In the genomic region with DNA sequence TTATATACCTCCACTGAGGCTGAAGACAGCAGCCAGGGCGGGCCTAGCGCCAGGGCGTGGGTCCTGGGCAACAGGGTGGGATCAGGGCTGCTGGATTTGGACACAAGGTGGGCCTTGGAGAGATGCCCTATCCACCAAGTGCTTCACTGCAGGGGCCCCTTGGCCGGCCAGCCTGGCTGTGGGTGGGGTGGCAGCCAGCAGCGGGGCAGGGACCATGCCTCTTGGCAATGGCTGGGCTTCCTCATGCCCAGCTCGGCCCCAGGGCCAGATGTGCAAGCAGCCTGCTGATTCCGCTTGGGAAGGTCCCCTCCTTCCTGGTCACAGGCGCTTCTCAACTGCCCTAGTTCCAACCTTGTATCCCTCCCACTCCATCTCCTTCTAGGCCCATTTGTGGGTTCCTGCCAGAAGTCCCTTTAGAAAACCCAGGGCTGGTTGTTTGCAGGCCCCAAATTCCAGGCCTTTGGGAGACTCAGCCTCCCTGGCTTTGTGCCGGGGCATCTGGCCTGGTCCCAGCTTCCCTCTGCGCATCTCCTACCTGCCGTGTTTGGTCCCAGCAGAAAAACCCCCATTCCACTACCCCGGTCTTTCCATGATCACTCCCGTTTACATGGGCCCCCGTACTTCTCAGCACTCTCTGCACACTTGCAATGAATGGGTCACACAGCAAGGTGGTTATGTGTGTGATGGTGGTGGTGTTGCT, we compare ENCODE assay signal across 12 cellular contexts. TPM values are rescaled to one million over a fixed set of nuclear protein-coding genes. Genes with fewer than 3 reads are reported as not detected.
DNase-seq lines count a peak whose midpoint lies in the region; ATAC-seq and TF ChIP-seq lines count a peak whose summit lies in the region.
"Had no signal": no experiment of that assay in that cellular context is flagged by ENCODE, and none has a peak within 500 bp of the region (broad histone marks: within the 10 kb centered on the region; RNA-seq: fewer than 3 reads in every experiment).

No MANE protein-coding gene starts in this region.

- H3K9me3 ChIP-seq in adrenal gland (replicated peaks in 1 of 3) (no peaks in the 10 kb centered on the region), heart right ventricle (no peaks in the 10 kb centered on the region), psoas muscle (no peaks in the 10 kb centered on the region)
- H3K9me3 ChIP-seq: right lobe of liver had no signal

- no peaks in the 10 kb centered on the region for H3K4me1 Mint-ChIP-seq in activated naive CD4-positive, alpha-beta T cell treated with anti-CD3 and anti-CD28 coated beads, Interleukin-2, amount 10 ng/mL, durations not matched to agents 7 days and 5 days
- peaks cover 3% of the 10 kb centered on the region for H3K4me1 Mint-ChIP-seq in activated CD4-positive, alpha-beta T cell treated with anti-CD3 and anti-CD28 coated beads for 36 hours

- TF ChIP-seq CTCF in adrenal gland (IDR thresholded peaks at IDR 0.05) (no peak), heart right ventricle (IDR thresholded peaks at IDR 0.05) (no peak), psoas muscle (IDR thresholded peaks at IDR 0.05) (no peak)

- H3K4me3 Mint-ChIP-seq in activated naive CD4-positive, alpha-beta T cell treated with anti-CD3 and anti-CD28 coated beads, Interleukin-2, amount 10 ng/mL, durations not matched to agents 7 days and 5 days: no peak overlapping the region
- no peak overlapping the region for H3K4me3 Mint-ChIP-seq in activated CD4-positive, alpha-beta T cell treated with anti-CD3 and anti-CD28 coated beads for 36 hours
- H3K4me3 Mint-ChIP-seq: IgD-negative memory B cell had no signal

- no peaks in the 10 kb centered on the region for H3K27me3 Mint-ChIP-seq in activated naive CD4-positive, alpha-beta T cell treated with anti-CD3 and anti-CD28 coated beads, Interleukin-2, amount 10 ng/mL, durations not matched to agents 7 days and 5 days
- H3K27me3 Mint-ChIP-seq in activated CD4-positive, alpha-beta T cell treated with anti-CD3 and anti-CD28 coated beads for 36 hours: no peaks in the 10 kb centered on the region
- H3K27me3 Mint-ChIP-seq: IgD-negative memory B cell had no signal

- H3K27ac Mint-ChIP-seq in activated naive CD4-positive, alpha-beta T cell treated with anti-CD3 and anti-CD28 coated beads, Interleukin-2, amount 10 ng/mL, durations not matched to agents 7 days and 5 days: no peak overlapping the region
- H3K27ac Mint-ChIP-seq in activated CD4-positive, alpha-beta T cell treated with anti-CD3 and anti-CD28 coated beads for 36 hours: no peak overlapping the region
- H3K27ac Mint-ChIP-seq: IgD-negative memory B cell had no signal

- H3K36me3 ChIP-seq in adrenal gland (replicated peaks in 1 of 2) (peaks cover 0 to 53% of the 10 kb centered on the region in 2 donors), heart right ventricle (peaks cover 0 to 96% (median 46%) of the 10 kb centered on the region in 9 donors), psoas muscle (ENCODE audit: insufficient read depth in 1 of 2, low read depth in 1 of 2) (peaks cover 3 to 75% of the 10 kb centered on the region in 2 donors)

- H3K27me3 ChIP-seq in adrenal gland (no peaks in the 10 kb centered on the region), heart right ventricle (no peaks in the 10 kb centered on the region), psoas muscle (ENCODE audit: insufficient read depth in 3 of 3, low read length in 2 of 3) (no peaks in the 10 kb centered on the region)
- H3K27me3 ChIP-seq: right lobe of liver had no signal

- POLR2A ChIA-PET in activated CD4-positive, alpha-beta T cell treated with anti-CD3 and anti-CD28 coated beads for 36 hours (lab: Charles Lee): no interaction called here

- peak; percentile 16 to 76 (median 56) for ATAC-seq in heart right ventricle
- ATAC-seq in psoas muscle: peak in 2 of 4 donors; percentile 19 to 28
- no peak for ATAC-seq in HG02763 (IDR thresholded peaks at IDR 0.05; ENCODE audit: unreplicated experiment)
- ATAC-seq in activated CD4-positive, alpha-beta T cell treated with anti-CD3 and anti-CD28 coated beads for 36 hours: no peak

- peaks cover 0 to 12% of the 10 kb centered on the region in 2 donors for H3K4me1 ChIP-seq in adrenal gland (replicated peaks in 1 of 2)
- H3K4me1 ChIP-seq in heart right ventricle: peaks cover 12 to 41% (median 20%) of the 10 kb centered on the region in 9 donors
- peaks cover 14% of the 10 kb centered on the region for H3K4me1 ChIP-seq in psoas muscle

- intact Hi-C loops in adrenal gland (cut with DNase I): no loop called here
- intact Hi-C loops in heart right ventricle (cut with DNase I): loop anchor here in 2 of 10 donors (10.0 kb wide), 2 partner anchors 66 to 126 kb away; no protein-coding TSS in a partner anchor
- intact Hi-C loops in psoas muscle (cut with DNase I): no loop called here
- intact Hi-C loops in activated CD4-positive, alpha-beta T cell treated with anti-CD3 and anti-CD28 coated beads for 36 hours (cut with DNase I, micrococcal nuclease): loop anchor here in 1 of 2 experiments (5.0 kb wide), 1 partner anchor 47 kb away; no protein-coding TSS in a partner anchor

- 76 to 95% (median 90%) methylated on average over 9 to 14 of the region's 14 CpGs for WGBS in adrenal gland, 4 donors
- WGBS in heart right ventricle, 2 donors: 61 to 73% methylated on average over 14 of the region's 14 CpGs
- WGBS in psoas muscle, 3 donors: 44 to 52% (median 52%) methylated on average over 14 of the region's 14 CpGs

- CTCF ChIA-PET in activated naive CD4-positive, alpha-beta T cell treated with anti-CD3 and anti-CD28 coated beads, Interleukin-2, amount 10 ng/mL, durations not matched to agents 7 days and 5 days (lab: Charles Lee): no interaction called here
- CTCF ChIA-PET in activated CD4-positive, alpha-beta T cell treated with anti-CD3 and anti-CD28 coated beads for 36 hours (lab: Charles Lee): interaction anchor here (0.6 kb wide), 1 partner anchor 92 kb away, joined by 3 read pairs; no protein-coding TSS in a partner anchor

- TF ChIP-seq POLR2A in adrenal gland (IDR thresholded peaks at IDR 0.05): no peak

- peak overlapping the region in 3 of 5 donors; percentile 19 to 86 (median 63) for H3K27ac ChIP-seq in adrenal gland
- peak overlapping the region; percentile 25 to 70 (median 58) for H3K27ac ChIP-seq in heart right ventricle
- H3K27ac ChIP-seq in psoas muscle: peak overlapping the region; percentile 36

- DNase-seq in AG20443 (ENCODE audit: low spot score) (peak; percentile 62), adrenal gland (no peak), heart right ventricle (peak in 1 of 2 donors; percentile 38), psoas muscle (peak in 1 of 2 donors; percentile 17)
- DNase-seq in activated naive CD4-positive, alpha-beta T cell treated with anti-CD3 and anti-CD28 coated beads, Interleukin-2, amount 10 ng/mL, durations not matched to agents 7 days and 5 days: no peak
- no peak for DNase-seq in activated CD4-positive, alpha-beta T cell treated with anti-CD3 and anti-CD28 coated beads for 1 hour
- no peak for DNase-seq in activated CD4-positive, alpha-beta T cell treated with anti-CD3 and anti-CD28 coated beads for 36 hours
- DNase-seq: central memory CD4-positive, alpha-beta T cell; GF-D8 had no signal

- H3K9me3 Mint-ChIP-seq in activated naive CD4-positive, alpha-beta T cell treated with anti-CD3 and anti-CD28 coated beads, Interleukin-2, amount 10 ng/mL, durations not matched to agents 7 days and 5 days: no peaks in the 10 kb centered on the region
- no peaks in the 10 kb centered on the region for H3K9me3 Mint-ChIP-seq in activated CD4-positive, alpha-beta T cell treated with anti-CD3 and anti-CD28 coated beads for 36 hours (ENCODE audit: low read depth)
- H3K9me3 Mint-ChIP-seq: IgD-negative memory B cell had no signal

- H3K4me3 ChIP-seq in adrenal gland: no peak overlapping the region
- no peak overlapping the region for H3K4me3 ChIP-seq in heart right ventricle
- no peak overlapping the region for H3K4me3 ChIP-seq in psoas muscle
- H3K4me3 ChIP-seq: right lobe of liver had no signal

- peaks cover 51% of the 10 kb centered on the region for H3K36me3 Mint-ChIP-seq in activated naive CD4-positive, alpha-beta T cell treated with anti-CD3 and anti-CD28 coated beads, Interleukin-2, amount 10 ng/mL, durations not matched to agents 7 days and 5 days
- peaks cover 43% of the 10 kb centered on the region for H3K36me3 Mint-ChIP-seq in activated CD4-positive, alpha-beta T cell treated with anti-CD3 and anti-CD28 coated beads for 36 hours (ENCODE audit: low read depth)
- H3K36me3 Mint-ChIP-seq: IgD-negative memory B cell had no signal

RNA-seq across cellular contexts. Expression of a gene that starts 15.1 kb away (rescaled TPM):
- total RNA-seq in adrenal gland (10 to 100 TPM; 17.2 to 29.4 (median 24.0) TPM), heart right ventricle (10 to 100 TPM; 24.7 to 37.0 (median 30.2) TPM), psoas muscle (10 to 100 TPM; 15.6 to 29.0 (median 22.0) TPM)
- polyA plus RNA-seq in adrenal gland (10 to 100 TPM; 18.0 to 37.3 (median 23.6) TPM), heart right ventricle (10 to 100 TPM; 16.4 to 17.2 TPM), psoas muscle (10 to 100 TPM; 10.0 to 29.0 (median 17.9) TPM)
- 10 to 100 TPM; 47.0 to 78.4 TPM for total RNA-seq in activated CD4-positive, alpha-beta T cell treated with anti-CD3 and anti-CD28 coated beads for 36 hours

RNA-seq across cellular contexts. Expression of a gene that starts 34.4 kb away (rescaled TPM):
- total RNA-seq in adrenal gland (10 to 100 TPM; 10.3 to 30.9 (median 24.9) TPM), heart right ventricle (10 to 100 TPM; 21.0 to 32.1 (median 27.6) TPM), psoas muscle (10 to 100 TPM; 29.3 to 37.5 (median 31.2) TPM)
- polyA plus RNA-seq in adrenal gland (10 to 100 TPM in 1 of 3 donors, 1 to 10 TPM in 2; 3.8 to 20.7 (median 5.7) TPM), heart right ventricle (1 to 10 TPM; 4.1 to 4.6 TPM), psoas muscle (10 to 100 TPM in 2 of 3 donors, 1 to 10 TPM in 1; 6.8 to 49.6 (median 15.0) TPM)
- total RNA-seq in activated CD4-positive, alpha-beta T cell treated with anti-CD3 and anti-CD28 coated beads for 36 hours: 10 to 100 TPM; 49.6 to 51.1 TPM

RNA-seq across cellular contexts. Expression of a gene that starts 37.4 kb away (rescaled TPM):
- total RNA-seq in adrenal gland: 1 to 10 TPM; 1.5 to 6.6 (median 4.4) TPM
- polyA plus RNA-seq in adrenal gland: 1 to 10 TPM; 2.5 to 4.4 (median 3.8) TPM
- total RNA-seq in heart right ventricle: 1 to 10 TPM; 1.5 to 3.5 (median 2.0) TPM
- polyA plus RNA-seq in heart right ventricle: 1 to 10 TPM; 2.8 to 3.2 TPM
- 1 to 10 TPM in 3 of 4 donors, under 1 TPM in 1; 0.69 to 1.2 (median 1.1) TPM for total RNA-seq in psoas muscle
- 1 to 10 TPM; 1.1 to 1.6 (median 1.2) TPM for polyA plus RNA-seq in psoas muscle
- 10 to 100 TPM; 10.4 to 12.1 TPM for total RNA-seq in activated CD4-positive, alpha-beta T cell treated with anti-CD3 and anti-CD28 coated beads for 36 hours

RNA-seq across cellular contexts. Expression of a gene that starts 58.9 kb away (rescaled TPM):
- 10 to 100 TPM; 12.5 to 37.4 (median 17.8) TPM for total RNA-seq in adrenal gland
- 100 to 1,000 TPM in 2 of 3 donors, 10 to 100 TPM in 1; 39.7 to 157 (median 104) TPM for polyA plus RNA-seq in adrenal gland
- 10 to 100 TPM; 18.0 to 32.4 (median 19.5) TPM for total RNA-seq in heart right ventricle
- 100 to 1,000 TPM in 1 of 2 donors, 10 to 100 TPM in 1; 27.6 to 117 TPM for polyA plus RNA-seq in heart right ventricle
- total RNA-seq in psoas muscle: 10 to 100 TPM; 19.8 to 35.1 (median 25.5) TPM
- polyA plus RNA-seq in psoas muscle: 10 to 100 TPM; 31.7 to 44.0 (median 42.6) TPM
- total RNA-seq in activated CD4-positive, alpha-beta T cell treated with anti-CD3 and anti-CD28 coated beads for 36 hours: 10 to 100 TPM; 24.1 to 24.8 TPM

Comparison
In these comparisons a context has a peak if more than half of its experiments do, and no peak if none do; other contexts are left out.
1. ATAC-seq: peak in heart right ventricle (8 of 8); none in HG02763 (single experiment) and activated CD4-positive, alpha-beta T cell treated with anti-CD3 and anti-CD28 coated beads for 36 hours (single experiment).
2. Peak in every context shown above with its lines, with median percentiles within 50 percentile points of each other: H3K27ac ChIP-seq.